ENCODE assay signal across 1 cellular context in the genomic region with DNA sequence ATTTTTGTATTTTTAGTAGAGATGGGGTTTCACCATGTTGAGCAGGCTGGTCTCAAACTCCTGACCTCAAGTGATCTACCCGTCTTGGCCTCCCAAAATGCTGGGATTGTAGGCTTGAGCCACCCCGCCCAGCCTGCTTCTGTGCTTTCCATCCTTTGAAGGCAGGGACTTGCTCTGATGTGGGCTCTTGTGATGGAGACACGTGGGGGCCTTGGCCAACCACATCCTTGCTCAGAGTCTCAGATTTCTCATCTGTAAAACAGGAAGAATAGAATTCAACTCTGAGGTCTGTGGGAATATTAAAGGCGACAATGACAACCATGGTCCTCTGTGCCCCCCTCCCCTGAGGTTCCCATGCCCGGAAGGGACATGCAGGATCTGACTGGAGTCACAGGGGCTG.
A peak's percentile ranks its signal among the peaks of the same experiment; 100 is the strongest.
TF ChIP-seq lines count a peak whose summit lies in the region.

No MANE protein-coding gene starts in this region.

TF ChIP-seq in K562, 482 proteins besides CTCF, POLR2A, EP300 and RAD21:
- no peak for TF ChIP-seq NFIC (IDR thresholded peaks at IDR 0.05)
- TF ChIP-seq, protein P1, sequence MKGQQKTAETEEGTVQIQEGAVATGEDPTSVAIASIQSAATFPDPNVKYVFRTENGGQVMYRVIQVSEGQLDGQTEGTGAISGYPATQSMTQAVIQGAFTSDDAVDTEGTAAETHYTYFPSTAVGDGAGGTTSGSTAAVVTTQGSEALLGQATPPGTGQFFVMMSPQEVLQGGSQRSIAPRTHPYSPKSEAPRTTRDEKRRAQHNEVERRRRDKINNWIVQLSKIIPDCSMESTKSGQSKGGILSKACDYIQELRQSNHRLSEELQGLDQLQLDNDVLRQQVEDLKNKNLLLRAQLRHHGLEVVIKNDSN (CRISPR knock-in tag; IDR thresholded peaks at IDR 0.05): peak; percentile 33; the same call in 1 of the 2 replicates
TF ChIP-seq in K562: peak in this region for 1.
